ENCODE assay signal across 16 cellular contexts in the genomic region with DNA sequence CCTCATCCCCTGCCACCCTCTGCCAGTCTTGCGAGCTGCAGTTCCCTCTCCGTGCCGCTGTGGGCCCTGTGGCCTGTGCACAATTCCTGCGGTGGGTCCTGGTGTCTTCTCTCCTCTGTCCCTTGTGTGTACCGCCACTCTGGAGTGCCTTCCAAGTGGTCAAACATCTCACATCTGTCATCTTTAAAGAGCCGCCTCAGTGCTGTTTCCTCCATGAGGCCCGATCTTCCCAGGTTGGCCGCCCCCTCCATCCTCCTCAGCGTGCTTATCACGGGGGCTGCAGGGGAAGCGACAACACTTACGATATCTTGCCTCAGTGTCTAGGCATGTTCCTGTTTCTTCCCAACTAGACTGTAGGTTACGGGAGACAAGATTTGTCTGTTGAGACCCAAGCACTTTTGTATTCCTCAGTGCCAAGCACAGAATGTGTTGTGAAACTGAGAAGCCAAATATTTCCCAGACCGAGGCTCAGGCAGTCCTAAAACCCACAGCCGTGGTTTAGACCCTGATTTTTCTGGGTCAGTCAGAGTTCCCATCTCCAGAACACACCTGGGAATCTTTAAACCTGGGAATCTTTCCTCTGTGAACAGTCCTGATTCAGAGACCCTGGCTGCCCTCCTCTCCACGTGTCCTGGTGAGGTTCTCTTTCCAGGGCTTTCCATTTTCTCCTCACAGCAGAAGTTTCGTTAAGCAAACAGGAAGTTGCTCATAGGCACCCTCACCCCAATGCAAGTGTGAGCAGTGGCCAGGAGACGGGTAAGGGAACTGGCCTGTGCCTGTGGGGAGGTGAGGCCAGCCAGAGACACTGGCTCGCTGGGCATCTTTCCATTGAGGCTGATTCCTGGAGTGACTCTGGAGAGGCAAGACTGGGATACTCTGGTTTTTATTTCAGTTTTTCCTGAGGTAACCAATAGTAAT. TPM values are rescaled to one million over a fixed set of nuclear protein-coding genes. Genes with fewer than 3 reads are reported as not detected.
A peak's percentile ranks its signal among the peaks of the same experiment; 100 is the strongest.
DNase-seq lines count a peak whose midpoint lies in the region; ATAC-seq and TF ChIP-seq lines count a peak whose summit lies in the region.
"Had no signal": no experiment of that assay in that cellular context is flagged by ENCODE, and none has a peak within 500 bp of the region (broad histone marks: within the 10 kb centered on the region; RNA-seq: fewer than 3 reads in every experiment).

No MANE protein-coding gene starts in this region.

- no peaks in the 10 kb centered on the region for H3K9me2 ChIP-seq in Karpas-422 (replicated peaks; ENCODE audit: insufficient read depth, low read length)

- H3K27ac ChIP-seq in Karpas-422 (ENCODE audit: low read length) (peak overlapping the region; percentile 95), substantia nigra (ENCODE audit: low read depth, low read length, poor library complexity, severe bottlenecking) (peak overlapping the region; percentile 63), ovary (no peak overlapping the region)

- H3K9ac ChIP-seq in Karpas-422 (ENCODE audit: low read length) (peak overlapping the region; percentile 71), adipocyte (ENCODE audit: low read length) (peak overlapping the region; percentile 69)

- H3K4me2 ChIP-seq in Karpas-422 (ENCODE audit: low read depth, low read length, poor library complexity, severe bottlenecking): peak overlapping the region; percentile 65

- peak; percentile 72 for ATAC-seq in left ventricle myocardium superior
- ATAC-seq in GM19023 (IDR thresholded peaks at IDR 0.05; ENCODE audit: unreplicated experiment): no peak
- ATAC-seq in HG02852 (IDR thresholded peaks at IDR 0.05; ENCODE audit: unreplicated experiment): no peak
- ATAC-seq: esophagus mucosa; stimulated activated effector memory CD8-positive, alpha-beta T cell treated with anti-CD3 and anti-CD28 coated beads, Interleukin-12 subunit alpha, Interleukin-12 subunit beta, amount 100 ng/mL, for 72 hours had no signal

- H3K9me3 ChIP-seq in Karpas-422 (ENCODE audit: low read length) (no peaks in the 10 kb centered on the region), adipocyte (ENCODE audit: control insufficient read depth, low read length) (no peaks in the 10 kb centered on the region), ovary (no peaks in the 10 kb centered on the region)

- H3K4me3 ChIP-seq in Karpas-422 (ENCODE audit: low read length) (peak overlapping the region; percentile 43; the same call in 1 of the 2 replicates), adipocyte (ENCODE audit: low read length) (peak overlapping the region; percentile 41), ovary (no peak overlapping the region)

- no peaks in the 10 kb centered on the region for H3K27me3 ChIP-seq in Karpas-422 (ENCODE audit: low read length)
- no peaks in the 10 kb centered on the region for H3K27me3 ChIP-seq in adipocyte (replicated peaks; ENCODE audit: control insufficient read depth, insufficient read depth, low read length)
- no peaks in the 10 kb centered on the region for H3K27me3 ChIP-seq in ovary

- H4K20me1 ChIP-seq in Karpas-422 (ENCODE audit: insufficient read depth, low read depth, low read length): no peaks in the 10 kb centered on the region

- H3K36me3 ChIP-seq in Karpas-422 (ENCODE audit: insufficient read depth, low read length) (no peaks in the 10 kb centered on the region), adipocyte (ENCODE audit: control insufficient read depth, insufficient read depth, low read length, severe bottlenecking) (no peaks in the 10 kb centered on the region), ovary (no peaks in the 10 kb centered on the region)

- H3K79me2 ChIP-seq in Karpas-422 (ENCODE audit: low read length): peaks cover 13% of the 10 kb centered on the region

- DNase-seq in Karpas-422 (no peak), adipocyte (ENCODE audit: low read depth) (no peak), left ventricle myocardium superior (peak; percentile 38), substantia nigra (lab: John Stamatoyannopoulos, UW) (peak in 13 of 49 donors; percentile 7 to 55 (median 18)), ovary (no peak), DMS53 (lab: John Stamatoyannopoulos, UW) (no peak)
- DNase-seq: activated CD4-positive, alpha-beta T cell treated with anti-CD3 and anti-CD28 coated beads, Interleukin-2, amount 50 U/mL, for 48 hours; DMS79 treated with DMSO at 0.1 percent for 48 hours; SHP77 treated with DMSO at 0.1 percent for 48 hours; small intestine had no signal

- WGBS in ovary, 3 donors: 58 to 63% (median 60%) methylated on average over 19 of the region's 19 CpGs

- no peak for TF ChIP-seq CTCF in ovary (IDR thresholded peaks at IDR 0.05)

- no peak for TF ChIP-seq POLR2A in ovary (IDR thresholded peaks at IDR 0.05)

- no peak overlapping the region for H2AFZ ChIP-seq in Karpas-422 (ENCODE audit: low read length)

- H3K4me1 ChIP-seq in Karpas-422 (ENCODE audit: low read length): peaks cover 77% of the 10 kb centered on the region
- H3K4me1 ChIP-seq in adipocyte (ENCODE audit: control insufficient read depth, insufficient read depth, low read length): peaks cover 61% of the 10 kb centered on the region
- H3K4me1 ChIP-seq in ovary (ENCODE audit: insufficient read depth): no peaks in the 10 kb centered on the region

- TF ChIP-seq EP300 in ovary (IDR thresholded peaks at IDR 0.05): no peak

- intact Hi-C loops in left ventricle myocardium superior (cut with micrococcal nuclease) (no loop called here), ovary (cut with DNase I) (no loop called here)

RNA-seq across cellular contexts. Expression of gene SLC46A2, which starts 28.8 kb away (rescaled TPM):
- not detected in 2 replicates for total RNA-seq in Karpas-422 (2014; rRNA removed; shearing (Covaris generic); ENCODE audit: low replicate concordance)
- total RNA-seq in left ventricle myocardium superior: not detected
- total RNA-seq in ovary: under 1 TPM in 2 of 7 donors, not detected in 5; 0.12 to 0.95 TPM
- polyA plus RNA-seq in ovary: 1 to 10 TPM in 1 of 2 donors, under 1 TPM in 1; 0.04 to 1.2 TPM
- total RNA-seq: H1, lung microvascular endothelial cell had no signal

Comparison
In these comparisons a context has a peak if more than half of its experiments do, and no peak if none do; other contexts are left out.
1. H3K27ac ChIP-seq: peak in Karpas-422 (single experiment) and substantia nigra (single experiment); none in ovary (0 of 2).